In genomic region chr11:468493-468892, GRCh38 we compare ENCODE assay signal across 13 cellular contexts. TPM values are rescaled to one million over a fixed set of nuclear protein-coding genes. Genes with fewer than 3 reads are reported as not detected.
DNase-seq lines count a peak whose midpoint lies in the region; ATAC-seq and TF ChIP-seq lines count a peak whose summit lies in the region.
"Had no signal": no experiment of that assay in that cellular context is flagged by ENCODE, and none has a peak within 500 bp of the region (broad histone marks: within the 10 kb centered on the region; RNA-seq: fewer than 3 reads in every experiment).

No MANE protein-coding gene starts in this region.

- WGBS in mammary epithelial cell (ENCODE audit: low coverage, missing lambda C conversion rate), result 85% methylated on average over 5 of the region's 6 CpGs
- WGBS in heart left ventricle, 4 donors, result 28 to 61% (median 43%) methylated on average over 6 of the region's 6 CpGs

- in situ Hi-C loops in mammary epithelial cell (cut with MboI; ENCODE audit: low sequenced_read_pairs in 2 of 2), result no loop called here

- H3K36me3 ChIP-seq in breast epithelium, result no peaks in the 10 kb centered on the region
- peaks cover 4% of the 10 kb centered on the region for H3K36me3 ChIP-seq in mammary epithelial cell (ENCODE audit: insufficient read depth, low read length)
- peaks cover 0 to 17% (median 12%) of the 10 kb centered on the region in 9 donors for H3K36me3 ChIP-seq in heart left ventricle

- dilution Hi-C loops in mammary epithelial cell (cut with HindIII; ENCODE audit: low sequenced_read_pairs), result no loop called here

- ATAC-seq in heart left ventricle, result peak; percentile 32 to 68 (median 65)
- ATAC-seq in omental fat pad (ENCODE audit: low FRiP score), result peak; percentile 43
- ATAC-seq: natural killer cell treated with Interleukin-12 subunit alpha and Interleukin-12 subunit beta and Interleukin-15 and Interleukin-18, amount 100 ng/mL, for 72 hours had no signal

- peaks cover 7% of the 10 kb centered on the region for H4K20me1 ChIP-seq in mammary epithelial cell (ENCODE audit: insufficient read depth, low read length)

- H3K4me1 ChIP-seq in breast epithelium (peaks cover 7 to 8% of the 10 kb centered on the region in 2 donors), mammary epithelial cell (ENCODE audit: insufficient read depth, low read length) (no peaks in the 10 kb centered on the region), heart left ventricle (peaks cover 7 to 27% (median 18%) of the 10 kb centered on the region in 12 donors)

- TF ChIP-seq POLR2A in breast epithelium (IDR thresholded peaks at IDR 0.05) (no peak), heart left ventricle (IDR thresholded peaks at IDR 0.05) (no peak)

- H3K27ac ChIP-seq in breast epithelium (peak overlapping the region; percentile 83 to 92), mammary epithelial cell (ENCODE audit: insufficient read depth, low read depth, low read length) (no peak overlapping the region), heart left ventricle (peak overlapping the region; percentile 24 to 82 (median 72))

- H3K9me3 ChIP-seq in breast epithelium, result no peaks in the 10 kb centered on the region
- H3K9me3 ChIP-seq in mammary epithelial cell (replicated peaks; ENCODE audit: insufficient read depth, low read length), result no peaks in the 10 kb centered on the region
- no peaks in the 10 kb centered on the region for H3K9me3 ChIP-seq in heart left ventricle

- DNase-seq in breast epithelium (ENCODE audit: low spot score in 2 of 2) (no peak), mammary epithelial cell (no peak), heart left ventricle (peak in 1 of 5 donors; percentile 35), omental fat pad (ENCODE audit: low spot score) (no peak), HT-29 (ENCODE audit: low spot score) (no peak), NCI-H345 treated with DMSO at 0.1 percent for 48 hours (lab: John Stamatoyannopoulos, UW; ENCODE audit: unreplicated experiment) (no peak), NCI-H345 (lab: John Stamatoyannopoulos, UW) (no peak)
- no peak for DNase-seq in stimulated activated CD4-positive, alpha-beta T cell treated with anti-CD3 and anti-CD28 coated beads, Interleukin-4, amount 100 ng/mL, for 1 hour
- DNase-seq: activated T-cell treated with anti-CD3 and anti-CD28 coated beads, Interleukin-2, amount 50 U/mL, for 1 hour; amniotic stem cell; HCEC 1CT; NCI-H226 had no signal

- H2AFZ ChIP-seq in mammary epithelial cell (ENCODE audit: low read depth, low read length), result no peak overlapping the region

- intact Hi-C loops in breast epithelium (cut with DNase I; ENCODE audit: low total_unique reads), result no loop called here
- intact Hi-C loops in mammary epithelial cell (cut with micrococcal nuclease), result no loop called here
- intact Hi-C loops in heart left ventricle (cut with DNase I), result loop anchor here in 1 of 10 donors (5.0 kb wide), 1 partner anchor 34 kb away; no protein-coding TSS in a partner anchor

- no peak for TF ChIP-seq CTCF in breast epithelium (IDR thresholded peaks at IDR 0.05)
- no peak for TF ChIP-seq CTCF in mammary epithelial cell (conservative IDR thresholded peaks at IDR 0.05 in 1 of 2, IDR thresholded peaks at IDR 0.05 in 1 of 2; ENCODE audit: extremely low read depth in 1 of 2, insufficient read depth in 1 of 2, low read depth in 1 of 2, low read length in 2 of 2)
- TF ChIP-seq CTCF in heart left ventricle (IDR thresholded peaks at IDR 0.05), result no peak
- TF ChIP-seq CTCF in omental fat pad (IDR thresholded peaks at IDR 0.05), result no peak

- H3K79me2 ChIP-seq in mammary epithelial cell (ENCODE audit: insufficient read depth, low read length), result peaks cover 14% of the 10 kb centered on the region

- H3K27me3 ChIP-seq in breast epithelium (no peaks in the 10 kb centered on the region), mammary epithelial cell (ENCODE audit: insufficient read depth, low read length) (no peaks in the 10 kb centered on the region), heart left ventricle (no peaks in the 10 kb centered on the region)

- H3K4me3 ChIP-seq in breast epithelium, result no peak overlapping the region
- no peak overlapping the region for H3K4me3 ChIP-seq in mammary epithelial cell (replicated peaks in 1 of 3; ENCODE audit: insufficient read depth in 1 of 3, low read depth in 2 of 3, low read length in 3 of 3)
- peak overlapping the region in 1 of 12 donors; percentile 29 for H3K4me3 ChIP-seq in heart left ventricle

- CTCF ChIA-PET in mammary epithelial cell (lab: Charles Lee; ENCODE audit: low non-redundant PET), result no interaction called here

- H3K4me2 ChIP-seq in mammary epithelial cell (ENCODE audit: insufficient read depth, low read depth, low read length), result no peak overlapping the region

- BruUV-seq in mammary epithelial cell (replicated peaks; lab: Mats Ljungman, UMichigan), result no TSS peak

- no peak overlapping the region for H3K9ac ChIP-seq in mammary epithelial cell (ENCODE audit: insufficient read depth, low read length)

RNA-seq across cellular contexts. Expression of gene PTDSS2, which starts 18.4 kb away (rescaled TPM):
- total RNA-seq in breast epithelium, result 10 to 100 TPM; 23.8 to 53.7 (median 33.1) TPM
- 10 to 100 TPM; 30.8 to 34.5 TPM for total RNA-seq in mammary epithelial cell
- 32.6 TPM for polyA plus RNA-seq in mammary epithelial cell
- polyA minus RNA-seq in mammary epithelial cell, result 41.4 TPM
- 10 to 100 TPM; 20.3 to 43.0 (median 25.7) TPM for total RNA-seq in heart left ventricle
- 10 to 100 TPM; 33.1 to 36.2 TPM for polyA plus RNA-seq in heart left ventricle
- 10 to 100 TPM; 33.0 to 45.2 (median 39.0) TPM for total RNA-seq in omental fat pad
- 56.6 and 63.4 TPM in 2 replicates for total RNA-seq in HT-29 (2014; rRNA removed; shearing (Covaris generic))

RNA-seq across cellular contexts. Expression of gene ANO9, which starts 26.7 kb away (rescaled TPM):
- total RNA-seq in breast epithelium (10 to 100 TPM in 1 of 3 donors, 1 to 10 TPM in 1, under 1 TPM in 1; 0.32 to 14.2 (median 9.8) TPM), mammary epithelial cell (10 to 100 TPM; 11.3 to 31.2 TPM), heart left ventricle (1 to 10 TPM in 2 of 9 donors, under 1 TPM in 1, not detected in 6; 0.21 to 3.1 (median 2.7) TPM), omental fat pad (1 to 10 TPM in 3 of 4 donors, under 1 TPM in 1; 0.79 to 3.6 (median 3.1) TPM)
- polyA plus RNA-seq in mammary epithelial cell (16.6 TPM), heart left ventricle (under 1 TPM; 0.07 to 0.19 TPM)
- polyA minus RNA-seq in mammary epithelial cell, result 12.6 TPM
- 63.7 and 94.0 TPM in 2 replicates for total RNA-seq in HT-29 (2014; rRNA removed; shearing (Covaris generic))

RNA-seq across cellular contexts. Expression of gene RNH1, which starts 38.5 kb away (rescaled TPM):
- total RNA-seq in breast epithelium (100 to 1,000 TPM; 139 to 249 (median 209) TPM), mammary epithelial cell (100 to 1,000 TPM; 187 to 206 TPM), heart left ventricle (100 to 1,000 TPM; 132 to 247 (median 158) TPM), omental fat pad (100 to 1,000 TPM; 218 to 259 (median 230) TPM)
- polyA plus RNA-seq in mammary epithelial cell (122 TPM), heart left ventricle (100 to 1,000 TPM in 1 of 2 donors, 10 to 100 TPM in 1; 58.2 to 207 TPM)
- polyA minus RNA-seq in mammary epithelial cell, result 104 TPM
- total RNA-seq in HT-29 (2014; rRNA removed; shearing (Covaris generic)), result 470 and 513 TPM in 2 replicates

RNA-seq across cellular contexts. Expression of gene SIGIRR, which starts 53.7 kb away (rescaled TPM):
- total RNA-seq in breast epithelium (10 to 100 TPM; 37.3 to 49.8 (median 46.5) TPM), mammary epithelial cell (1 to 10 TPM; 1.8 to 5.4 TPM), heart left ventricle (10 to 100 TPM; 22.6 to 65.6 (median 30.4) TPM), omental fat pad (10 to 100 TPM; 17.6 to 42.1 (median 31.0) TPM)
- polyA plus RNA-seq in mammary epithelial cell (1.6 TPM), heart left ventricle (100 to 1,000 TPM in 1 of 2 donors, 10 to 100 TPM in 1; 41.2 to 105 TPM)
- not detected for polyA minus RNA-seq in mammary epithelial cell
- 295 and 312 TPM in 2 replicates for total RNA-seq in HT-29 (2014; rRNA removed; shearing (Covaris generic))
